16 cellular contexts compared by ENCODE assay signal in the genomic region with DNA sequence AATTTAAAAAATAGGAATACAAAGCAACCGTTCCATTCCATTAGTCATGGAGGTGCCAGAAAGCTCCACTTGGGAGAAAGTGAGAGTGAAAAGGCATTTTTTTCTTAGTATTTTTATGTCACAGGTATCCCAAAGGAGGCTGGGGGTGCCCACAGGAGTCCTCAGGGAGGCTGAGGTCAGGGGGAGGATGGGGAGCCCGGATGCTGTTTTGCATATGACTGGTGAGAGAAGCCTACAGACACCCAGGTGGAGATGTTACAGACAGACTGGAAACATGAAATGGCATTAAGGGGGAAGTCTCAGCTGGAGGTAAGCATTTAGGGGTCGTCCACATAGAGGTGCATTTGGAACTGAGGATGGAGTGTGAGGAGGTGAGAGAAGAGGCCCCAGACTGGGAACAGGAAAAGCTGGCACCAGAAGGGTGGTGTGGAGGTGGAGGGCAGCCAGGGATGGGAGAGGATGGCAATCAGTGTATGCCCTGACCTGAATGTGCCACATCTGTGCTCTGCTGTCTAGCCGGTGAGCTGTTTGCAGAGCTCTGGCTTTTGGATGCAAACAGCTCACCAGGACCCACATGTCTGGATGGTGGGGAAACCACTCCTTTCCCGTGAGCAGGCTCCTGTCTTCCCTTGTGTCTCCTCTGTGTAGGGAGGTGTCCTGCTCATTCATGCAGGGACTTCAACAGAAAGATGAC.
"Had no signal": no experiment of that assay in that cellular context is flagged by ENCODE, and none has a peak within 500 bp of the region (broad histone marks: within the 10 kb centered on the region; RNA-seq: fewer than 3 reads in every experiment).

No MANE protein-coding gene starts in this region.

- H3K4me1 ChIP-seq: foreskin keratinocyte, pancreas, sigmoid colon, testis, upper lobe of right lung had no signal

- H3K4me1 Mint-ChIP-seq: mesothelial cell of epicardium, neural crest cell had no signal

- H3K27ac ChIP-seq: foreskin keratinocyte, pancreas, sigmoid colon, spleen, stomach, testis, upper lobe of right lung had no signal

- H3K4me3 ChIP-seq: pancreas, sigmoid colon, spleen, stomach, testis, upper lobe of right lung had no signal

- H3K9me3 ChIP-seq: pancreas, sigmoid colon, stomach, testis, upper lobe of right lung had no signal

- ATAC-seq: activated CD4-positive, CD25-positive, alpha-beta regulatory T cell treated with anti-CD3 and anti-CD28 coated beads, Interleukin-2, amount 50 U/mL, for 24 hours; foreskin keratinocyte; pancreas; upper lobe of right lung had no signal

- H3K36me3 ChIP-seq: pancreas, sigmoid colon, spleen, stomach, upper lobe of right lung had no signal

- DNase-seq: activated CD4-positive, alpha-beta T cell treated with anti-CD3 and anti-CD28 coated beads, Interleukin-2, amount 50 U/mL, for 1 hour; activated CD8-positive, alpha-beta memory T cell treated with anti-CD3 and anti-CD28 coated beads for 24 hours; activated naive CD8-positive, alpha-beta T cell treated with anti-CD3 and anti-CD28 coated beads, Interleukin-2, amount 10 ng/mL, durations not matched to agents 7 days and 5 days; anterior cingulate cortex; effector memory CD4-positive, alpha-beta T cell; foreskin keratinocyte; pancreas; sigmoid colon; spleen; stomach; testis; upper lobe of right lung had no signal

- H3K27ac Mint-ChIP-seq: activated naive CD8-positive, alpha-beta T cell treated with anti-CD3 and anti-CD28 coated beads, Interleukin-2, amount 10 ng/mL, durations not matched to agents 7 days and 5 days; mesothelial cell of epicardium; T-helper 2 cell treated with Interferon-gamma antibody and Interleukin-4, amounts not matched to agents 5 μg/mL and 100 μg/mL, for 36 hours had no signal

- H3K4me3 Mint-ChIP-seq: activated naive CD8-positive, alpha-beta T cell treated with anti-CD3 and anti-CD28 coated beads, Interleukin-2, amount 10 ng/mL, durations not matched to agents 7 days and 5 days; mesothelial cell of epicardium; neural crest cell; T-helper 2 cell treated with Interferon-gamma antibody and Interleukin-4, amounts not matched to agents 5 μg/mL and 100 μg/mL, for 36 hours had no signal

- H3K27me3 ChIP-seq: pancreas, testis had no signal

- H3K9me3 Mint-ChIP-seq: activated naive CD8-positive, alpha-beta T cell treated with anti-CD3 and anti-CD28 coated beads, Interleukin-2, amount 10 ng/mL, durations not matched to agents 7 days and 5 days; neural crest cell; T-helper 2 cell treated with Interferon-gamma antibody and Interleukin-4, amounts not matched to agents 5 μg/mL and 100 μg/mL, for 36 hours had no signal

- H3K36me3 Mint-ChIP-seq: activated naive CD8-positive, alpha-beta T cell treated with anti-CD3 and anti-CD28 coated beads, Interleukin-2, amount 10 ng/mL, durations not matched to agents 7 days and 5 days; mesothelial cell of epicardium had no signal
